ENCODE assay signal across 21 cellular contexts in the genomic region with DNA sequence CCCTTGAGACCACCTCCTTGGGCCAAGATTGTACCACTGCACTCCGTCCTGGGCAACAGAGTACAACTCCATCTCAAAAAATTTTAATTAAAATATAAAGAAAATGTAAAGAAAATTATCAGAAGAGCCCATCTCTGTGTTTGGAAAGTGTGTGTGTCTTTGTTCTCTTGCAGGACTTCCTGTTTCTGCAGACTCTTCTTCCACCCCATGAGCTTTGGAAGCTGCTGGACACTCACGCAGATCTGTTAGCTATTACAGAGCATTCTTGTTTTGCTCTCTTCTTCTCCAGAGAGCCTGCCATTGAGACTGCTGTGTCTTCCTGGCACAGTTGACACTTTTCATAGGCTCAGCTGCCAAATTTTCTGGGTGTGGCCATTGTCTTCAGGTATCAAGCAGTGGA. TPM values are rescaled to one million over a fixed set of nuclear protein-coding genes. Genes with fewer than 3 reads are reported as not detected.
A peak's percentile ranks its signal among the peaks of the same experiment; 100 is the strongest.
DNase-seq lines count a peak whose midpoint lies in the region; ATAC-seq, FAIRE-seq and TF ChIP-seq lines count a peak whose summit lies in the region.
"Had no signal": no experiment of that assay in that cellular context is flagged by ENCODE, and none has a peak within 500 bp of the region (broad histone marks: within the 10 kb centered on the region; RNA-seq: fewer than 3 reads in every experiment).

No MANE protein-coding gene starts in this region.

- peaks cover 9% of the 10 kb centered on the region for H3K9me3 Mint-ChIP-seq in T-helper 2 cell treated with Interferon-gamma antibody and Interleukin-4, amounts not matched to agents 5 μg/mL and 100 μg/mL, for 36 hours
- H3K9me3 Mint-ChIP-seq in naive thymus-derived CD4-positive, alpha-beta T cell: peaks cover 0 to 2% (median 0%) of the 10 kb centered on the region in 11 donors

- intact Hi-C loops in K562 (cut with micrococcal nuclease): no loop called here
- intact Hi-C loops in naive thymus-derived CD4-positive, alpha-beta T cell (cut with micrococcal nuclease): no loop called here

- H3K4me3 ChIP-seq in HL-60 (replicated peaks; ENCODE audit: insufficient read depth, low read length): no peak overlapping the region
- no peak overlapping the region for H3K4me3 ChIP-seq in NB4 (ENCODE audit: low read depth, low read length)
- H3K4me3 ChIP-seq in K562: no peak overlapping the region
- no peak overlapping the region for H3K4me3 ChIP-seq in naive thymus-derived CD4-positive, alpha-beta T cell (ENCODE audit: low read length)

- H3K36me3 ChIP-seq in K562 (ENCODE audit: control insufficient read depth, insufficient read depth, low read length): no peaks in the 10 kb centered on the region
- H3K36me3 ChIP-seq in naive thymus-derived CD4-positive, alpha-beta T cell (ENCODE audit: control insufficient read depth in 2 of 3, insufficient read depth in 3 of 3, low read length in 3 of 3): no peaks in the 10 kb centered on the region

- no peak overlapping the region for H3K9ac ChIP-seq in K562 (ENCODE audit: insufficient read depth in 1 of 2, low read depth in 2 of 2, low read length in 2 of 2)

- BruUV-seq in K562 (replicated peaks; lab: Mats Ljungman, UMichigan): no TSS peak

- H3K27me3 Mint-ChIP-seq in T-helper 2 cell treated with Interferon-gamma antibody and Interleukin-4, amounts not matched to agents 5 μg/mL and 100 μg/mL, for 36 hours (ENCODE audit: low read depth): peaks cover 5% of the 10 kb centered on the region
- peaks cover 0 to 6% (median 0%) of the 10 kb centered on the region in 5 donors for H3K27me3 Mint-ChIP-seq in naive thymus-derived CD4-positive, alpha-beta T cell

- no peaks in the 10 kb centered on the region for H4K20me1 ChIP-seq in K562 (replicated peaks; ENCODE audit: control insufficient read depth, insufficient read depth, low read length)

- peak overlapping the region; percentile 54; the same call in 1 of the 2 replicates for H2AFZ ChIP-seq in K562 (ENCODE audit: low read depth, low read length)

- peaks cover 0 to 20% of the 10 kb centered on the region in 2 experiments; a peak in 3 of 5 replicates for H3K4me1 ChIP-seq in K562 (replicated peaks in 1 of 2; ENCODE audit: control insufficient read depth in 2 of 2, insufficient read depth in 2 of 2, low read length in 2 of 2)
- H3K4me1 ChIP-seq in naive thymus-derived CD4-positive, alpha-beta T cell (ENCODE audit: control insufficient read depth in 2 of 2, insufficient read depth in 2 of 2, low read length in 2 of 2): peaks cover 0 to 4% of the 10 kb centered on the region in 2 donors
- H3K4me1 ChIP-seq: Caco-2 had no signal

- H3K4me2 ChIP-seq in K562 (ENCODE audit: insufficient read depth, low read length): peak overlapping the region; percentile 23; the same call in 1 of the 2 replicates

- DNase-seq in T-helper 2 cell treated with Interferon-gamma antibody and Interleukin-4, amounts not matched to agents 5 μg/mL and 100 μg/mL, for 36 hours (ENCODE audit: low spot score): no peak
- DNase-seq in T-helper 2 cell (no peak), HL-60 (ENCODE audit: low read depth in 1 of 2, low spot score in 1 of 2) (peak in 1 of 2 experiments; percentile 65), NB4 (ENCODE audit: low read depth) (peak; percentile 73), K562 (ENCODE audit: extremely low read depth in 1 of 4, low spot score in 3 of 4) (no peak)
- DNase-seq in naive thymus-derived CD4-positive, alpha-beta T cell: no peak
- no peak for DNase-seq in stimulated activated naive CD4-positive, alpha-beta T cell (lab: John Stamatoyannopoulos, UW)
- DNase-seq: Caco-2, DMS153, EL, H9, NCI-H1048, NCI-H146, NCI-H2081, NCI-H524, SHP77 treated with DMSO at 0.1 percent for 48 hours, SW 1271 had no signal

- TF ChIP-seq CTCF in HL-60 (IDR thresholded peaks at IDR 0.05; ENCODE audit: insufficient read depth, low read length) (no peak), NB4 (IDR thresholded peaks at IDR 0.05; ENCODE audit: low read depth, low read length) (no peak), K562 (IDR thresholded peaks at IDR 0.05 in 2 of 3, conservative IDR thresholded peaks at IDR 0.05 in 1 of 3; ENCODE audit: insufficient read depth in 2 of 3, low read depth in 1 of 3, low read length in 3 of 3) (no peak)

- peak overlapping the region; percentile 73 for H3K27ac Mint-ChIP-seq in T-helper 2 cell treated with Interferon-gamma antibody and Interleukin-4, amounts not matched to agents 5 μg/mL and 100 μg/mL, for 36 hours
- peak overlapping the region in 1 of 9 donors; percentile 24 for H3K27ac Mint-ChIP-seq in naive thymus-derived CD4-positive, alpha-beta T cell
- H3K27ac Mint-ChIP-seq: H9 had no signal

- H3K9me1 ChIP-seq in K562 (ENCODE audit: control insufficient read depth, insufficient read depth, low read length): no peaks in the 10 kb centered on the region

- TF ChIP-seq POLR2A in NB4 (IDR thresholded peaks at IDR 0.05; ENCODE audit: extremely low read depth, insufficient read length): no peak
- no peak for TF ChIP-seq POLR2A in K562 (conservative IDR thresholded peaks at IDR 0.05)

- no peak for TF ChIP-seq EP300 in K562 (IDR thresholded peaks at IDR 0.05; ENCODE audit: low read length)

- FAIRE-seq in K562 (lab: Jason Lieb, UNC): no peak

- peaks cover 74% of the 10 kb centered on the region for H3K4me1 Mint-ChIP-seq in T-helper 2 cell treated with Interferon-gamma antibody and Interleukin-4, amounts not matched to agents 5 μg/mL and 100 μg/mL, for 36 hours (ENCODE audit: low read depth)
- H3K4me1 Mint-ChIP-seq in naive thymus-derived CD4-positive, alpha-beta T cell: peaks cover 8 to 74% (median 19%) of the 10 kb centered on the region in 7 donors

- no peaks in the 10 kb centered on the region for H3K9me3 ChIP-seq in K562 (replicated peaks; ENCODE audit: control insufficient read depth, insufficient read depth, low read depth, low read length)
- H3K9me3 ChIP-seq in naive thymus-derived CD4-positive, alpha-beta T cell (ENCODE audit: control insufficient read depth in 2 of 3, low read length in 3 of 3): no peaks in the 10 kb centered on the region

- WGBS in K562 (ENCODE audit: insufficient coverage, low coverage, missing lambda C conversion rate): 10% methylated on average over 2 of the region's 2 CpGs

- CTCF ChIA-PET in K562 (lab: Yijun Ruan, JAX; ENCODE audit: low intra/inter-chr PET ratio): no interaction called here
- CTCF ChIA-PET in naive thymus-derived CD4-positive, alpha-beta T cell (lab: Charles Lee): no interaction called here

- H3K27me3 ChIP-seq in HL-60 (ENCODE audit: insufficient read depth, poor library complexity, severe bottlenecking): no peaks in the 10 kb centered on the region
- H3K27me3 ChIP-seq in K562 (ENCODE audit: control insufficient read depth in 2 of 2, insufficient read depth in 2 of 2, low read length in 2 of 2): 0 out of 5 replicates have a peak, but pooled peaks cover 0 to 3% of the 10 kb centered on the region in 2 experiments
- no peaks in the 10 kb centered on the region for H3K27me3 ChIP-seq in naive thymus-derived CD4-positive, alpha-beta T cell (ENCODE audit: control insufficient read depth in 2 of 2, insufficient read depth in 2 of 2, low read length in 2 of 2)

- peak; percentile 27; the same call in 2 of the 3 replicates for ATAC-seq in K562
- no peak for ATAC-seq in GM19463 (IDR thresholded peaks at IDR 0.05; ENCODE audit: unreplicated experiment)
- no peak for ATAC-seq in naive thymus-derived CD4-positive, alpha-beta T cell

- H3K79me2 ChIP-seq in K562 (ENCODE audit: control insufficient read depth, insufficient read depth, low read length): no peaks in the 10 kb centered on the region

- peaks cover 16% of the 10 kb centered on the region for H3K36me3 Mint-ChIP-seq in T-helper 2 cell treated with Interferon-gamma antibody and Interleukin-4, amounts not matched to agents 5 μg/mL and 100 μg/mL, for 36 hours (ENCODE audit: low read depth)
- peaks cover 0 to 12% (median 0%) of the 10 kb centered on the region in 5 donors for H3K36me3 Mint-ChIP-seq in naive thymus-derived CD4-positive, alpha-beta T cell

- peak overlapping the region; percentile 27 for H3K4me3 Mint-ChIP-seq in T-helper 2 cell treated with Interferon-gamma antibody and Interleukin-4, amounts not matched to agents 5 μg/mL and 100 μg/mL, for 36 hours
- peak overlapping the region in 5 of 10 donors; percentile 15 to 32 (median 18) for H3K4me3 Mint-ChIP-seq in naive thymus-derived CD4-positive, alpha-beta T cell
- H3K4me3 Mint-ChIP-seq: H9 had no signal

- in situ Hi-C loops in K562 (cut with MboI): no loop called here

- peak overlapping the region; percentile 50 for H3K27ac ChIP-seq in HL-60 (replicated peaks)
- H3K27ac ChIP-seq in K562 (ENCODE audit: extremely low read depth, low read depth, low read length): no peak overlapping the region
- no peak overlapping the region for H3K27ac ChIP-seq in naive thymus-derived CD4-positive, alpha-beta T cell (ENCODE audit: low read depth, low read length)
- H3K27ac ChIP-seq: C4-2B had no signal

- no peak for TF ChIP-seq RAD21 in K562 (CRISPR knock-in tag; conservative IDR thresholded peaks at IDR 0.05 in 1 of 2, IDR thresholded peaks at IDR 0.05 in 1 of 2)

- POLR2A ChIA-PET in K562 (lab: Yijun Ruan, JAX): interaction anchor here (0.9 kb wide), 1 partner anchor 12 kb away, joined by 3 read pairs; no protein-coding TSS in a partner anchor
- POLR2A ChIA-PET in naive thymus-derived CD4-positive, alpha-beta T cell (lab: Charles Lee): no interaction called here

RNA-seq across cellular contexts. Expression of a gene that starts 6.1 kb away (rescaled TPM):
- total RNA-seq in K562 (2011; cell fraction: chromatin; rRNA removed; ENCODE audit: low replicate concordance): not detected in 2 replicates
- not detected in 2 replicates for total RNA-seq in K562 (2011; cell fraction: nucleolus; rRNA removed)
- not detected in 2 replicates for total RNA-seq in K562 (2011; cell fraction: nucleoplasm; rRNA removed)
- total RNA-seq in K562 (2014; rRNA removed): not detected in 2 replicates
- not detected in 2 replicates for total RNA-seq in K562 (2014; rRNA removed; fragmentation: Illumina TruSeq; extraction: Trizol)
- not detected in 2 replicates for total RNA-seq in K562 (2015; rRNA removed; fragmentation: Illumina TruSeq; extraction: Trizol)
- total RNA-seq in K562 (2021): not detected in 2 replicates
- not detected in 2 replicates for polyA plus RNA-seq in K562 (2011; rRNA removed)
- polyA plus RNA-seq in K562 (2011; cell fraction: cytosol; rRNA removed): 0.04 TPM in 1 of 2 replicates, not detected in the other
- not detected in 2 replicates for polyA plus RNA-seq in K562 (2011; cell fraction: nucleus; rRNA removed)
- polyA plus RNA-seq in K562 (2012): 0.09 TPM in 1 of 2 replicates, not detected in the other
- polyA plus RNA-seq in K562 (2014; fragmentation: Illumina TruSeq; extraction: Trizol): not detected in 2 replicates
- not detected for polyA plus RNA-seq in K562 (2014; fragmentation: Nextera tagmentation; extraction: Ambion mirVana)
- not detected in 2 replicates for polyA plus RNA-seq in K562 (2014; rRNA removed)
- not detected in 2 replicates for polyA minus RNA-seq in K562 (2011; rRNA and poly(A)+ RNA removed)
- polyA minus RNA-seq in K562 (2011; cell fraction: cytosol; rRNA and poly(A)+ RNA removed): not detected in 2 replicates
- not detected in 2 replicates for polyA minus RNA-seq in K562 (2011; cell fraction: nucleus; rRNA and poly(A)+ RNA removed)
- total RNA-seq in naive thymus-derived CD4-positive, alpha-beta T cell: 10 to 100 TPM in 1 of 5 experiments, 1 to 10 TPM in 1, under 1 TPM in 1, not detected in 2; 0.43 to 10.7 (median 1.3) TPM
- polyA plus RNA-seq in naive thymus-derived CD4-positive, alpha-beta T cell: not detected
- total RNA-seq: A673, Caco-2, LHCN-M2 had no signal

RNA-seq across cellular contexts. Expression of a gene that starts 43.6 kb away (rescaled TPM):
- not detected in 2 replicates for total RNA-seq in K562 (2011; cell fraction: chromatin; rRNA removed; ENCODE audit: low replicate concordance)
- not detected in 2 replicates for total RNA-seq in K562 (2011; cell fraction: nucleolus; rRNA removed)
- not detected in 2 replicates for total RNA-seq in K562 (2011; cell fraction: nucleoplasm; rRNA removed)
- total RNA-seq in K562 (2014; rRNA removed) (not detected in 2 replicates), K562 (2014; rRNA removed; fragmentation: Illumina TruSeq; extraction: Trizol) (not detected in 2 replicates), K562 (2015; rRNA removed; fragmentation: Illumina TruSeq; extraction: Trizol) (not detected in 2 replicates), K562 (2021) (not detected in 2 replicates)
- polyA plus RNA-seq in K562 (2011; rRNA removed) (0.21 TPM in 1 of 2 replicates, not detected in the other), K562 (2014; fragmentation: Illumina TruSeq; extraction: Trizol) (not detected in 2 replicates), K562 (2014; fragmentation: Nextera tagmentation; extraction: Ambion mirVana) (not detected), K562 (2014; rRNA removed) (0.03 TPM in 1 of 2 replicates, not detected in the other)
- polyA plus RNA-seq in K562 (2011; cell fraction: cytosol; rRNA removed): not detected in 2 replicates
- not detected in 2 replicates for polyA plus RNA-seq in K562 (2011; cell fraction: nucleus; rRNA removed)
- polyA plus RNA-seq in K562 (2012): 0.17 TPM in 1 of 2 replicates, not detected in the other
- polyA minus RNA-seq in K562 (2011; rRNA and poly(A)+ RNA removed): not detected in 2 replicates
- not detected in 2 replicates for polyA minus RNA-seq in K562 (2011; cell fraction: cytosol; rRNA and poly(A)+ RNA removed)
- not detected in 2 replicates for polyA minus RNA-seq in K562 (2011; cell fraction: nucleus; rRNA and poly(A)+ RNA removed)
- 10 to 100 TPM in 1 of 5 experiments, 1 to 10 TPM in 2, under 1 TPM in 2; 0.54 to 66.6 (median 3.3) TPM for total RNA-seq in naive thymus-derived CD4-positive, alpha-beta T cell
- 1 to 10 TPM; 1.0 to 1.1 TPM for polyA plus RNA-seq in naive thymus-derived CD4-positive, alpha-beta T cell
- total RNA-seq: A673, H9, LHCN-M2 had no signal

RNA-seq across cellular contexts. Expression of a gene that starts 59.7 kb away (rescaled TPM):
- 16.1 and 20.6 TPM in 2 replicates for total RNA-seq in K562 (2011; cell fraction: chromatin; rRNA removed; ENCODE audit: low replicate concordance)
- 19.9 and 21.8 TPM in 2 replicates for total RNA-seq in K562 (2011; cell fraction: nucleolus; rRNA removed)
- 17.0 and 18.6 TPM in 2 replicates for total RNA-seq in K562 (2011; cell fraction: nucleoplasm; rRNA removed)
- 26.9 and 33.1 TPM in 2 replicates for total RNA-seq in K562 (2014; rRNA removed)
- 26.6 and 28.6 TPM in 2 replicates for total RNA-seq in K562 (2014; rRNA removed; fragmentation: Illumina TruSeq; extraction: Trizol)
- total RNA-seq in K562 (2015; rRNA removed; fragmentation: Illumina TruSeq; extraction: Trizol): 30.6 and 31.8 TPM in 2 replicates
- total RNA-seq in K562 (2021): 37.5 and 39.5 TPM in 2 replicates
- 50.9 and 51.1 TPM in 2 replicates for polyA plus RNA-seq in K562 (2011; rRNA removed)
- 49.2 and 60.7 TPM in 2 replicates for polyA plus RNA-seq in K562 (2011; cell fraction: cytosol; rRNA removed)
- polyA plus RNA-seq in K562 (2011; cell fraction: nucleus; rRNA removed): 56.5 and 63.0 TPM in 2 replicates
- polyA plus RNA-seq in K562 (2012): 33.9 and 36.0 TPM in 2 replicates
- 38.3 and 39.1 TPM in 2 replicates for polyA plus RNA-seq in K562 (2014; fragmentation: Illumina TruSeq; extraction: Trizol)
- polyA plus RNA-seq in K562 (2014; fragmentation: Nextera tagmentation; extraction: Ambion mirVana): 10 to 100 TPM; 13.5 to 16.5 TPM
- polyA plus RNA-seq in K562 (2014; rRNA removed): 44.0 and 48.2 TPM in 2 replicates
- 38.9 and 43.8 TPM in 2 replicates for polyA minus RNA-seq in K562 (2011; rRNA and poly(A)+ RNA removed)
- polyA minus RNA-seq in K562 (2011; cell fraction: cytosol; rRNA and poly(A)+ RNA removed): 23.8 and 29.4 TPM in 2 replicates
- polyA minus RNA-seq in K562 (2011; cell fraction: nucleus; rRNA and poly(A)+ RNA removed): 11.4 and 19.7 TPM in 2 replicates
- 10 to 100 TPM; 30.3 to 50.2 (median 46.8) TPM for total RNA-seq in naive thymus-derived CD4-positive, alpha-beta T cell
- polyA plus RNA-seq in naive thymus-derived CD4-positive, alpha-beta T cell: 10 to 100 TPM; 45.0 to 53.7 TPM
